Comparison of ENCODE assay signal across 8 cellular contexts in the genomic region with DNA sequence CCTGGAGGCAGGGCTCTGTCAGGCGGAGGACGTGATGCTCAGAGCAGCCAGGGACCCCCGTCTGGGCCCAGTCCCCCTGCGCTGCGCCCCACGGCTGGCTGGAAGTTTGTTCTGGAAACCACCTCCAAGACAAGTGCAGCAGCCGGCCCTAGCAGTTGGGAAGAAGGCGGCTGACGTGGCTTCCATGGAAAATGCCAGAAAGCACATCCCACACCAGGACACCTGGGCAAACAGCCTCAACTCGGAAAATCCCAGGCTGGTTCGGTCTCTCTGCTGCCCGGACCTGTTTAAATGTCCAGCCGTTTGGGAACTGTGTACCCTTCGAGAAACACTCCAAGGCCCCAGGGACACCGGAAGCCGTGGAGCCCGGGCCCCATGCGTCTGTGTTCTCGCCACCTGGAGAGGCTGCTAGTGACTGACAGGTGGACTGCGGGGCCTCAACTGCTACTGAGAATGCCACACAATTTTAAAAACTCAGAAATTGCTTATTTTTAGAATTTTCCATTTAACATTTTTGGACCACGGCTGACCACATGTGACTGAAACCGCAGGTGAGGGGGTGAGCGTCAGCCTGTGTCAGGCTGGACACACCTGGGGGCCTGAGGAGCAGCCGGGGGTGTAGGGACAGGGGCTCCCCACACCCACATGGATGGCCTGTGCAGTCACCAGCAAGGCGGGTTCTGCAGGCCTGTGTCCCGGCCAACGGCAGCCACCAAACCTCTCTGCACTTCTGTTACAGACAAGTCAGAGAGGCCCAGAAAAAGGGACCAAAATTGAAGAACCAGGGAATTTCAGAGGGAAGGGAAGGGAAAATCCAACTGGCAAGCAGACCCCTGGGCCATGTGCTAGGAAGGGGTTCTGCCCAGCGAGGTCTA. TPM values are rescaled to one million over a fixed set of nuclear protein-coding genes. Genes with fewer than 3 reads are reported as not detected.
DNase-seq lines count a peak whose midpoint lies in the region; ATAC-seq and TF ChIP-seq lines count a peak whose summit lies in the region.

No MANE protein-coding gene starts in this region.

- peaks cover 54 to 74% of the 10 kb centered on the region in 2 donors for H3K4me1 ChIP-seq in naive thymus-derived CD4-positive, alpha-beta T cell (ENCODE audit: control insufficient read depth in 2 of 2, insufficient read depth in 2 of 2, low read length in 2 of 2)
- H3K4me1 ChIP-seq in urinary bladder (ENCODE audit: insufficient read depth) = no peaks in the 10 kb centered on the region

- H3K36me3 ChIP-seq in naive thymus-derived CD4-positive, alpha-beta T cell (ENCODE audit: control insufficient read depth in 2 of 3, insufficient read depth in 3 of 3, low read length in 3 of 3) = peaks cover 8 to 67% (median 8%) of the 10 kb centered on the region in 3 experiments
- no peaks in the 10 kb centered on the region for H3K36me3 ChIP-seq in urinary bladder (ENCODE audit: insufficient read depth)

- no peak for TF ChIP-seq CTCF in chondrocyte (IDR thresholded peaks at IDR 0.05)

- H3K4me3 Mint-ChIP-seq in chondrocyte (ENCODE audit: unreplicated experiment) = no peak overlapping the region
- H3K4me3 Mint-ChIP-seq in naive thymus-derived CD4-positive, alpha-beta T cell = peak overlapping the region in 7 of 10 donors; percentile 14 to 67 (median 45)

- CTCF ChIA-PET in naive thymus-derived CD4-positive, alpha-beta T cell (lab: Charles Lee) = no interaction called here

- peak; percentile 63 for DNase-seq in activated effector memory CD4-positive, alpha-beta T cell treated with anti-CD3 and anti-CD28 coated beads, Interleukin-2, amount 50 U/mL, for 16 hours
- no peak for DNase-seq in activated effector memory CD4-positive, alpha-beta T cell treated with Interleukin-2 at 50 U/mL for 16 hours
- DNase-seq in chondrocyte (ENCODE audit: low spot score) (peak; percentile 80), activated gamma-delta T cell treated with Interleukin-2 at 50 U/mL for 16 hours (no peak)
- DNase-seq in naive thymus-derived CD4-positive, alpha-beta T cell = no peak

- intact Hi-C loops in naive thymus-derived CD4-positive, alpha-beta T cell (cut with micrococcal nuclease) = no loop called here

- peaks cover 2% of the 10 kb centered on the region for H3K36me3 Mint-ChIP-seq in chondrocyte (ENCODE audit: low read depth)
- H3K36me3 Mint-ChIP-seq in naive thymus-derived CD4-positive, alpha-beta T cell = peaks cover 10 to 29% (median 20%) of the 10 kb centered on the region in 5 donors

- ATAC-seq in naive thymus-derived CD4-positive, alpha-beta T cell = no peak
- ATAC-seq in HG02840 (IDR thresholded peaks at IDR 0.05; ENCODE audit: low FRiP score, unreplicated experiment) (no peak), GM21515 (IDR thresholded peaks at IDR 0.05; ENCODE audit: unreplicated experiment) (no peak)

- no peaks in the 10 kb centered on the region for H3K9me3 Mint-ChIP-seq in chondrocyte (ENCODE audit: low read depth)
- peaks cover 0 to 16% (median 0%) of the 10 kb centered on the region in 11 donors for H3K9me3 Mint-ChIP-seq in naive thymus-derived CD4-positive, alpha-beta T cell

- WGBS in urinary bladder = 69% methylated on average over 28 of the region's 28 CpGs

- H3K27ac ChIP-seq in naive thymus-derived CD4-positive, alpha-beta T cell (ENCODE audit: low read depth, low read length) = peak overlapping the region; percentile 38
- peak overlapping the region; percentile 30 for H3K27ac ChIP-seq in urinary bladder (ENCODE audit: low read depth)

- no peaks in the 10 kb centered on the region for H3K9me3 ChIP-seq in naive thymus-derived CD4-positive, alpha-beta T cell (ENCODE audit: control insufficient read depth in 2 of 3, low read length in 3 of 3)

- no peaks in the 10 kb centered on the region for H3K27me3 ChIP-seq in naive thymus-derived CD4-positive, alpha-beta T cell (ENCODE audit: control insufficient read depth in 2 of 2, insufficient read depth in 2 of 2, low read length in 2 of 2)

- no peak overlapping the region for H3K4me3 ChIP-seq in naive thymus-derived CD4-positive, alpha-beta T cell (ENCODE audit: low read length)
- no peak overlapping the region for H3K4me3 ChIP-seq in urinary bladder (ENCODE audit: low read depth, low read length)

- H3K4me1 Mint-ChIP-seq in chondrocyte (ENCODE audit: low read depth) = peaks cover 63% of the 10 kb centered on the region
- peaks cover 31 to 75% (median 57%) of the 10 kb centered on the region in 7 donors for H3K4me1 Mint-ChIP-seq in naive thymus-derived CD4-positive, alpha-beta T cell

- peak overlapping the region; percentile 92 for H3K27ac Mint-ChIP-seq in chondrocyte (ENCODE audit: unreplicated experiment)
- peak overlapping the region in 7 of 9 donors; percentile 31 to 93 (median 88) for H3K27ac Mint-ChIP-seq in naive thymus-derived CD4-positive, alpha-beta T cell

- H3K27me3 Mint-ChIP-seq in chondrocyte (ENCODE audit: low read depth) = no peaks in the 10 kb centered on the region
- no peaks in the 10 kb centered on the region for H3K27me3 Mint-ChIP-seq in naive thymus-derived CD4-positive, alpha-beta T cell

- POLR2A ChIA-PET in naive thymus-derived CD4-positive, alpha-beta T cell (lab: Charles Lee) = no interaction called here

RNA-seq across cellular contexts. Expression of gene RASA3, which starts 31.7 kb away (rescaled TPM):
- total RNA-seq in chondrocyte = 29.9 to 40.0 TPM (median 31.2 TPM) in 3 replicates
- total RNA-seq in naive thymus-derived CD4-positive, alpha-beta T cell = 100 to 1,000 TPM; 110 to 227 (median 199) TPM
- polyA plus RNA-seq in naive thymus-derived CD4-positive, alpha-beta T cell = 100 to 1,000 TPM; 109 to 195 TPM
- 17.8 TPM for total RNA-seq in urinary bladder
- 26.3 TPM for polyA plus RNA-seq in urinary bladder

Comparison
In these comparisons a context has a peak if more than half of its experiments do, and no peak if none do; other contexts are left out.
1. DNase-seq: peak in activated effector memory CD4-positive, alpha-beta T cell treated with anti-CD3 and anti-CD28 coated beads, Interleukin-2, amount 50 U/mL, for 16 hours (single experiment) and chondrocyte (single experiment); none in activated effector memory CD4-positive, alpha-beta T cell treated with Interleukin-2 at 50 U/mL for 16 hours (single experiment), naive thymus-derived CD4-positive, alpha-beta T cell (0 of 9) and activated gamma-delta T cell treated with Interleukin-2 at 50 U/mL for 16 hours (single experiment).